In the genomic region with DNA sequence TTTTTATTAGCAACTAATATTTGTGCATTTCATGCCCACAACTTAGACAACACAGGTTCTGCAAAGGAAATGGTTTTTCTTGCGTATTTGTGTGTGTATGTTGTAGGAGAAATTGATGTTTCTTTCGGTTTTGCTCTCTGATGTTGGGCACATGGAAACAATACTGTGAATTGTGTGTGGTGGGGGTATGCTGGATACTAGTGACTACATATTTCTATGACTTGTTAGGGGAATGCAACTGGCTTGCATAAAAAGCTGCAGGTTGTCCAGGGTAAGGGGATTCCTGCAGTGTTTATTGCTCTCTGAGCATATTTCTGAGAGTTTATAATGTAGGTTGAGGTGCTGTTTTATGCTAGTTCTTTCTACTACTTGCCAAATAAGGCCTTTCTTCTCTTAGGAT, we compare ENCODE assay signal across 8 cellular contexts. TPM values are rescaled to one million over a fixed set of nuclear protein-coding genes. Genes with fewer than 3 reads are reported as not detected.
DNase-seq lines count a peak whose midpoint lies in the region; ATAC-seq, FAIRE-seq and TF ChIP-seq lines count a peak whose summit lies in the region.

No MANE protein-coding gene starts in this region.

- peak overlapping the region in 1 of 2 donors; percentile 91 for H3K27ac ChIP-seq in tibial artery

- TF ChIP-seq CTCF in LNCaP clone FGC (IDR thresholded peaks at IDR 0.05; ENCODE audit: control insufficient read depth, extremely low read depth, insufficient read depth) = no peak
- TF ChIP-seq CTCF in progenitor cell of endocrine pancreas (IDR thresholded peaks at IDR 0.05; ENCODE audit: unreplicated experiment) = no peak
- TF ChIP-seq CTCF in tibial artery (IDR thresholded peaks at IDR 0.05) = no peak

- H3K9me3 ChIP-seq in endocrine pancreas (ENCODE audit: control insufficient read depth, low read length) (no peaks in the 10 kb centered on the region), tibial artery (no peaks in the 10 kb centered on the region)

- H3K4me3 ChIP-seq in LNCaP clone FGC (ENCODE audit: low read depth, low read length) (peak overlapping the region; percentile 78), endocrine pancreas (ENCODE audit: control insufficient read depth, insufficient read depth, low read length) (peak overlapping the region; percentile 68), tibial artery (peak overlapping the region in 1 of 2 donors; percentile 56)

- H3K9ac ChIP-seq in endocrine pancreas (ENCODE audit: control insufficient read depth, insufficient read depth, low read length) = no peak overlapping the region

- H3K27me3 ChIP-seq in endocrine pancreas (ENCODE audit: control insufficient read depth, insufficient read depth, low read length) = no peaks in the 10 kb centered on the region
- H3K27me3 ChIP-seq in tibial artery = no peaks in the 10 kb centered on the region

- no peaks in the 10 kb centered on the region for H3K27me3 Mint-ChIP-seq in progenitor cell of endocrine pancreas

- H3K4me1 Mint-ChIP-seq in progenitor cell of endocrine pancreas (ENCODE audit: low read depth) = peaks cover 26% of the 10 kb centered on the region

- no peak for FAIRE-seq in frontal cortex (lab: Jason Lieb, UNC)

- peaks cover 8% of the 10 kb centered on the region for H3K9me3 Mint-ChIP-seq in progenitor cell of endocrine pancreas (ENCODE audit: low read depth)

- H3K27ac Mint-ChIP-seq in progenitor cell of endocrine pancreas = peak overlapping the region; percentile 97

- no peaks in the 10 kb centered on the region for H3K36me3 ChIP-seq in endocrine pancreas (ENCODE audit: control insufficient read depth, insufficient read depth, low read length)
- no peaks in the 10 kb centered on the region for H3K36me3 ChIP-seq in tibial artery

- peak overlapping the region; percentile 90 for H3K4me3 Mint-ChIP-seq in progenitor cell of endocrine pancreas (ENCODE audit: low read depth)

- intact Hi-C loops in tibial artery (cut with DNase I; ENCODE audit: low total_unique reads) = loop anchor here (10.0 kb wide), 1 partner anchor 99 kb away; no protein-coding TSS in a partner anchor

- ATAC-seq in GM19395 (IDR thresholded peaks at IDR 0.05; ENCODE audit: unreplicated experiment) = peak; percentile 34
- ATAC-seq in GM18519 (IDR thresholded peaks at IDR 0.05; ENCODE audit: low FRiP score, unreplicated experiment) = no peak

- H3K36me3 Mint-ChIP-seq in progenitor cell of endocrine pancreas (ENCODE audit: insufficient read depth) = peaks cover 18% of the 10 kb centered on the region

- H3K4me1 ChIP-seq in endocrine pancreas (ENCODE audit: control insufficient read depth, insufficient read depth, low read length) (no peaks in the 10 kb centered on the region), tibial artery (peaks cover 0 to 28% (median 10%) of the 10 kb centered on the region in 4 donors)

- DNase-seq in LNCaP clone FGC (ENCODE audit: low read depth) (no peak), progenitor cell of endocrine pancreas (ENCODE audit: low spot score, unreplicated experiment) (no peak), tibial artery (no peak), NCI-H748 (lab: John Stamatoyannopoulos, UW; ENCODE audit: unreplicated experiment) (no peak), frontal cortex (ENCODE audit: low spot score in 2 of 2) (no peak)

RNA-seq across cellular contexts. Expression of gene DLG3, which starts 11.6 kb away (rescaled TPM):
- total RNA-seq in progenitor cell of endocrine pancreas (103 and 107 TPM in 2 replicates), frontal cortex (86.8 TPM)

RNA-seq across cellular contexts. Expression of gene GDPD2, which starts 33.1 kb away (rescaled TPM):
- 2.3 and 2.8 TPM in 2 replicates for total RNA-seq in progenitor cell of endocrine pancreas
- total RNA-seq in frontal cortex = 2.9 TPM
